27 cellular contexts compared by ENCODE assay signal in genomic region chr2:121365061-121365460, GRCh38.
"Had no signal": no experiment of that assay in that cellular context is flagged by ENCODE, and none has a peak within 500 bp of the region (broad histone marks: within the 10 kb centered on the region; RNA-seq: fewer than 3 reads in every experiment).

No MANE protein-coding gene starts in this region.

- H3K4me3 ChIP-seq: coronary artery, hepatocyte, lower lobe of right lung, right lobe of liver, skin epidermis, thyroid gland, upper lobe of right lung had no signal

- FAIRE-seq: bronchial epithelial cell had no signal

- H3K79me2 ChIP-seq: hepatocyte had no signal

- H3K9me3 ChIP-seq: lower lobe of right lung, right lobe of liver, thyroid gland, upper lobe of right lung had no signal

- H3K4me1 ChIP-seq: lower lobe of right lung, upper lobe of right lung had no signal

- H3K4me3 Mint-ChIP-seq: activated naive CD4-positive, alpha-beta T cell treated with anti-CD3 and anti-CD28 coated beads for 36 hours; activated T-cell treated with anti-CD3 and anti-CD28 coated beads, Interleukin-2, amount 50 U/mL, for 4 hours; immature natural killer cell; neural crest cell; WTC11 had no signal

- H3K27ac Mint-ChIP-seq: immature natural killer cell, WTC11 had no signal

- H3K4me2 ChIP-seq: hepatocyte had no signal

- H3K9me3 Mint-ChIP-seq: activated naive CD4-positive, alpha-beta T cell treated with anti-CD3 and anti-CD28 coated beads for 36 hours; activated T-cell treated with anti-CD3 and anti-CD28 coated beads, Interleukin-2, amount 50 U/mL, for 4 hours; immature natural killer cell; naive B cell; neural crest cell; WTC11 had no signal

- H3K4me1 Mint-ChIP-seq: immature natural killer cell, neural crest cell, WTC11 had no signal

- H2AFZ ChIP-seq: hepatocyte had no signal

- ATAC-seq: activated T-cell treated with anti-CD3 and anti-CD28 coated beads, Interleukin-2, amount 50 U/mL, for 4 hours; left lobe of liver; lower lobe of right lung; right lobe of liver; stimulated activated naive CD8-positive, alpha-beta T cell treated with anti-CD3 and anti-CD28 coated beads, Interleukin-15, Interleukin-2, amounts not matched to agents 100 U/mL and 50 U/mL, for 24 hours; upper lobe of right lung; WTC11 had no signal

- H3K27me3 Mint-ChIP-seq: naive B cell had no signal

- H3K27ac ChIP-seq: hepatocyte, lower lobe of right lung, right lobe of liver, upper lobe of right lung had no signal

- H3K27me3 ChIP-seq: hepatocyte, right lobe of liver, thyroid gland, upper lobe of right lung had no signal

- DNase-seq: activated CD4-positive, alpha-beta T cell treated with anti-CD3 and anti-CD28 coated beads, Interleukin-2, amount 50 U/mL, for 4 hours; activated CD8-positive, alpha-beta memory T cell treated with anti-CD3 and anti-CD28 coated beads for 24 hours; activated CD8-positive, alpha-beta memory T cell treated with anti-CD3 and anti-CD28 coated beads, Interleukin-2, amount 50 U/mL, for 4 hours; activated effector memory CD4-positive, alpha-beta T cell treated with Interleukin-2 at 50 U/mL for 16 hours; activated naive CD4-positive, alpha-beta T cell treated with anti-CD3 and anti-CD28 coated beads for 36 hours; activated T-cell treated with anti-CD3 and anti-CD28 coated beads, Interleukin-2, amount 50 U/mL, for 4 hours; amygdala; foreskin melanocyte; glutamatergic neuron; immature natural killer cell; lower lobe of right lung; naive B cell; occipital lobe; posterior cingulate gyrus; right lobe of liver; stimulated activated naive CD8-positive, alpha-beta T cell treated with anti-CD3 and anti-CD28 coated beads, Interleukin-15, Interleukin-2, amounts not matched to agents 100 U/mL and 50 U/mL, for 24 hours; T-helper 1 cell; T-helper 9 cell; thyroid gland; upper lobe of right lung had no signal
